ENCODE assay signal across 24 cellular contexts in genomic region chr3:103388214-103388613, GRCh38.
DNase-seq lines count a peak whose midpoint lies in the region; ATAC-seq and TF ChIP-seq lines count a peak whose summit lies in the region.
"Had no signal": no experiment of that assay in that cellular context is flagged by ENCODE, and none has a peak within 500 bp of the region (broad histone marks: within the 10 kb centered on the region; RNA-seq: fewer than 3 reads in every experiment).

No MANE protein-coding gene starts in this region.

- peak; percentile 0 for DNase-seq in GM23248
- DNase-seq in WTC11 (ENCODE audit: low spot score): no peak
- DNase-seq in fibroblast of peridontal ligament (ENCODE audit: extremely low read depth): peak; percentile 48
- no peak for DNase-seq in smooth muscle cell (lab: John Stamatoyannopoulos, UW; ENCODE audit: unreplicated experiment)
- no peak for DNase-seq in T-helper 2 cell
- DNase-seq in Peyer's patch: no peak
- DNase-seq in coronary artery (ENCODE audit: low spot score): no peak
- DNase-seq: activated CD4-positive, alpha-beta T cell treated with anti-CD3 and anti-CD28 coated beads for 48 hours; activated T-cell treated with anti-CD3 and anti-CD28 coated beads, Interleukin-2, amount 50 U/mL, for 24 hours; colonic mucosa; DMS79 treated with DMSO at 0.1 percent for 48 hours; endodermal cell; hippocampal formation; islet precursor cell; left ventricle myocardium inferior; naive B cell; NCI-H510A; small intestine; stimulated activated CD4-positive, alpha-beta T cell treated with anti-CD3 and anti-CD28 coated beads, Interleukin-2, amount 100 ng/mL, for 24 hours; transverse colon had no signal

- H3K4me3 Mint-ChIP-seq in WTC11: no peak overlapping the region
- H3K4me3 Mint-ChIP-seq: activated T-cell treated with anti-CD3 and anti-CD28 coated beads, Interleukin-2, amount 50 U/mL, for 24 hours; CD14-positive monocyte; endodermal cell; naive B cell had no signal

- no peaks in the 10 kb centered on the region for H3K36me3 Mint-ChIP-seq in WTC11
- H3K36me3 Mint-ChIP-seq: CD14-positive monocyte, naive B cell had no signal

- no peaks in the 10 kb centered on the region for H3K27me3 Mint-ChIP-seq in WTC11 (ENCODE audit: low read depth)
- H3K27me3 Mint-ChIP-seq: activated T-cell treated with anti-CD3 and anti-CD28 coated beads, Interleukin-2, amount 50 U/mL, for 24 hours; naive B cell had no signal

- TF ChIP-seq CTCF in WTC11 (IDR thresholded peaks at IDR 0.05): no peak
- TF ChIP-seq CTCF in smooth muscle cell (IDR thresholded peaks at IDR 0.05; ENCODE audit: borderline replicate concordance, insufficient read depth, poor library complexity, severe bottlenecking): no peak
- no peak for TF ChIP-seq CTCF in Peyer's patch (IDR thresholded peaks at IDR 0.05)
- TF ChIP-seq CTCF in coronary artery (IDR thresholded peaks at IDR 0.05): no peak

- H3K79me2 ChIP-seq in GM23248 (ENCODE audit: insufficient read depth) (no peaks in the 10 kb centered on the region), smooth muscle cell (ENCODE audit: low read depth) (no peaks in the 10 kb centered on the region)

- CTCF ChIA-PET in WTC11 (lab: Charles Lee): interaction anchor here (0.9 kb wide), 1 partner anchor 90 kb away, joined by 3 read pairs; no protein-coding TSS in a partner anchor

- no peaks in the 10 kb centered on the region for H3K36me3 ChIP-seq in GM23248 (ENCODE audit: low read depth)
- H3K36me3 ChIP-seq in smooth muscle cell (ENCODE audit: low read depth): no peaks in the 10 kb centered on the region
- no peaks in the 10 kb centered on the region for H3K36me3 ChIP-seq in Peyer's patch
- H3K36me3 ChIP-seq: colonic mucosa, gastroesophageal sphincter, left ventricle myocardium inferior, transverse colon had no signal

- WGBS in GM23248 (ENCODE audit: low coverage in 1 of 2, low lambda C conversion rate in 2 of 2, missing lambda C conversion rate in 2 of 2), 2 experiments: 10 to 19% methylated on average over 2 of the region's 2 CpGs
- WGBS in smooth muscle cell (ENCODE audit: low lambda C conversion rate): 95% methylated on average over 2 of the region's 2 CpGs

- H3K9me3 Mint-ChIP-seq in WTC11: no peaks in the 10 kb centered on the region
- H3K9me3 Mint-ChIP-seq: activated T-cell treated with anti-CD3 and anti-CD28 coated beads, Interleukin-2, amount 50 U/mL, for 24 hours; endodermal cell; naive B cell had no signal

- H3F3A ChIP-seq in GM23248 (ENCODE audit: insufficient read depth) (no peaks in the 10 kb centered on the region), smooth muscle cell (ENCODE audit: low read depth) (no peaks in the 10 kb centered on the region)

- no peak overlapping the region for H3K27ac Mint-ChIP-seq in WTC11
- H3K27ac Mint-ChIP-seq: activated T-cell treated with anti-CD3 and anti-CD28 coated beads, Interleukin-2, amount 50 U/mL, for 24 hours; CD14-positive monocyte; endodermal cell; naive B cell had no signal

- H3K4me1 ChIP-seq in GM23248 (ENCODE audit: insufficient read depth) (no peaks in the 10 kb centered on the region), smooth muscle cell (ENCODE audit: low read depth) (no peaks in the 10 kb centered on the region), Peyer's patch (no peaks in the 10 kb centered on the region)
- H3K4me1 ChIP-seq: colonic mucosa, gastroesophageal sphincter, left ventricle myocardium inferior, transverse colon had no signal

- no peaks in the 10 kb centered on the region for H4K20me1 ChIP-seq in GM23248 (ENCODE audit: insufficient read depth)
- H4K20me1 ChIP-seq in smooth muscle cell (ENCODE audit: low read depth): no peaks in the 10 kb centered on the region

- H3K4me1 Mint-ChIP-seq in WTC11: 0 out of 2 replicates have a peak, but pooled peaks cover 4% of the 10 kb centered on the region
- H3K4me1 Mint-ChIP-seq: CD14-positive monocyte, endodermal cell, naive B cell had no signal

- H3K4me2 ChIP-seq in GM23248 (ENCODE audit: unreplicated experiment) (no peak overlapping the region), smooth muscle cell (no peak overlapping the region)

- H3K4me3 ChIP-seq in GM23248: no peak overlapping the region
- no peak overlapping the region for H3K4me3 ChIP-seq in smooth muscle cell
- H3K4me3 ChIP-seq in Peyer's patch: no peak overlapping the region
- no peak overlapping the region for H3K4me3 ChIP-seq in coronary artery
- H3K4me3 ChIP-seq: colonic mucosa, gastroesophageal sphincter, left ventricle myocardium inferior, transverse colon had no signal

- H3K9ac ChIP-seq in GM23248 (no peak overlapping the region), smooth muscle cell (ENCODE audit: low read depth) (no peak overlapping the region)

- in situ Hi-C loops in GM23248 (cut with MboI): no loop called here

- no peaks in the 10 kb centered on the region for H3K9me2 ChIP-seq in GM23248 (ENCODE audit: insufficient read depth)

- POLR2A ChIA-PET in WTC11 (lab: Charles Lee): no interaction called here

- ATAC-seq in WTC11: peak; percentile 50; the same call in 1 of the 2 replicates
- ATAC-seq: esophagus mucosa, gastroesophageal sphincter, SK-N-SH treated with all-trans-retinoic acid at 6 μM for 48 hours had no signal

- H3K27me3 ChIP-seq in GM23248 (replicated peaks; ENCODE audit: insufficient read depth) (no peaks in the 10 kb centered on the region), smooth muscle cell (ENCODE audit: low read depth) (no peaks in the 10 kb centered on the region), Peyer's patch (no peaks in the 10 kb centered on the region)
- H3K27me3 ChIP-seq: colonic mucosa, gastroesophageal sphincter, transverse colon had no signal

- no peak for TF ChIP-seq POLR2A in Peyer's patch (IDR thresholded peaks at IDR 0.05)

- H3K27ac ChIP-seq in GM23248: no peak overlapping the region
- H3K27ac ChIP-seq in smooth muscle cell (ENCODE audit: low read depth): no peak overlapping the region
- H3K27ac ChIP-seq in Peyer's patch: no peak overlapping the region
- H3K27ac ChIP-seq in coronary artery: no peak overlapping the region
- H3K27ac ChIP-seq: colonic mucosa, gastroesophageal sphincter, left ventricle myocardium inferior, transverse colon had no signal

- H2AFZ ChIP-seq in GM23248: no peak overlapping the region
- H2AFZ ChIP-seq in smooth muscle cell (ENCODE audit: low read depth): peak overlapping the region; percentile 44

- H3K9me3 ChIP-seq in GM23248 (ENCODE audit: low read depth): no peaks in the 10 kb centered on the region
- H3K9me3 ChIP-seq in smooth muscle cell (replicated peaks; ENCODE audit: low read depth): no peaks in the 10 kb centered on the region
- H3K9me3 ChIP-seq in Peyer's patch: no peaks in the 10 kb centered on the region
- H3K9me3 ChIP-seq: colonic mucosa, gastroesophageal sphincter, left ventricle myocardium inferior, transverse colon had no signal

TF ChIP-seq in WTC11, 78 proteins besides CTCF, POLR2A, EP300 and RAD21:
- TF ChIP-seq NR1H2 (CRISPR knock-in tag; IDR thresholded peaks at IDR 0.05) (no peak), ZNF263 (CRISPR knock-in tag; IDR thresholded peaks at IDR 0.05; ENCODE audit: low read depth) (no peak)
- TF ChIP-seq, protein P1, sequence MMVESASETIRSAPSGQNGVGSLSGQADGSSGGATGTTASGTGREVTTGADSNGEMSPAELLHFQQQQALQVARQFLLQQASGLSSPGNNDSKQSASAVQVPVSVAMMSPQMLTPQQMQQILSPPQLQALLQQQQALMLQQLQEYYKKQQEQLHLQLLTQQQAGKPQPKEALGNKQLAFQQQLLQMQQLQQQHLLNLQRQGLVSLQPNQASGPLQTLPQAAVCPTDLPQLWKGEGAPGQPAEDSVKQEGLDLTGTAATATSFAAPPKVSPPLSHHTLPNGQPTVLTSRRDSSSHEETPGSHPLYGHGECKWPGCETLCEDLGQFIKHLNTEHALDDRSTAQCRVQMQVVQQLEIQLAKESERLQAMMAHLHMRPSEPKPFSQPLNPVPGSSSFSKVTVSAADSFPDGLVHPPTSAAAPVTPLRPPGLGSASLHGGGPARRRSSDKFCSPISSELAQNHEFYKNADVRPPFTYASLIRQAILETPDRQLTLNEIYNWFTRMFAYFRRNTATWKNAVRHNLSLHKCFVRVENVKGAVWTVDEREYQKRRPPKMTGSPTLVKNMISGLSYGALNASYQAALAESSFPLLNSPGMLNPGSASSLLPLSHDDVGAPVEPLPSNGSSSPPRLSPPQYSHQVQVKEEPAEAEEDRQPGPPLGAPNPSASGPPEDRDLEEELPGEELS (CRISPR knock-in tag; IDR thresholded peaks at IDR 0.05): no peak

Comparison
In these comparisons a context has a peak if more than half of its experiments do, and no peak if none do; other contexts are left out.
1. DNase-seq: peak in GM23248 (single experiment) and fibroblast of peridontal ligament (single experiment); none in WTC11 (single experiment), smooth muscle cell (single experiment), T-helper 2 cell (0 of 5), Peyer's patch (0 of 3) and coronary artery (single experiment).